26 cellular contexts compared by ENCODE assay signal in genomic region chr12:77382096-77382742, GRCh38.
DNase-seq lines count a peak whose midpoint lies in the region; ATAC-seq and TF ChIP-seq lines count a peak whose summit lies in the region.
"Had no signal": no experiment of that assay in that cellular context is flagged by ENCODE, and none has a peak within 500 bp of the region (broad histone marks: within the 10 kb centered on the region; RNA-seq: fewer than 3 reads in every experiment).

No MANE protein-coding gene starts in this region.

- H3K9me2 ChIP-seq in GM23248 (ENCODE audit: insufficient read depth): no peaks in the 10 kb centered on the region
- H3K9me2 ChIP-seq: SK-N-SH had no signal

- H3F3A ChIP-seq in GM23248 (ENCODE audit: insufficient read depth): peaks cover 8% of the 10 kb centered on the region; the same call in 1 of the 2 replicates

- DNase-seq in GM23248 (peak; percentile 68), MV-4-11 (lab: John Stamatoyannopoulos, UW) (peak; percentile 10), cardiac fibroblast (ENCODE audit: low read depth in 2 of 2) (peak; percentile 21 to 34), left lobe of liver (ENCODE audit: low spot score) (no peak), AG08396 (ENCODE audit: low spot score) (no peak)
- DNase-seq in activated T-cell treated with anti-CD3 and anti-CD28 coated beads, Interleukin-2, amount 50 U/mL, for 48 hours: no peak
- DNase-seq: ACHN; activated CD8-positive, alpha-beta T cell treated with anti-CD3 and anti-CD28 coated beads, Interleukin-2, amount 10 ng/mL, durations not matched to agents 7 days and 5 days; activated effector memory CD4-positive, alpha-beta T cell treated with Interleukin-2 at 50 U/mL for 16 hours; C1 segment of cervical spinal cord; cerebellar nuclear complex; DMS79; dorsolateral prefrontal cortex; GF-D8; IMR-90; NCI-H1105 treated with DMSO at 0.1 percent for 48 hours; NCI-H1930; NCI-H446 treated with DMSO at 0.1 percent for 48 hours; NCI-H82; OCI-M1; SK-N-SH; spleen; T-helper 17 cell; transverse colon had no signal

- H2AFZ ChIP-seq in GM23248: no peak overlapping the region

- TF ChIP-seq CTCF in cardiac fibroblast (IDR thresholded peaks at IDR 0.05; ENCODE audit: low read depth, low read length) (no peak), gastroesophageal sphincter (IDR thresholded peaks at IDR 0.05) (no peak)

- no peaks in the 10 kb centered on the region for H3K9me3 ChIP-seq in GM23248 (ENCODE audit: low read depth)
- H3K9me3 ChIP-seq in gastroesophageal sphincter: no peaks in the 10 kb centered on the region
- H3K9me3 ChIP-seq: right atrium auricular region, SK-N-SH, spleen, transverse colon had no signal

- H3K4me1 ChIP-seq in GM23248 (ENCODE audit: insufficient read depth): peaks cover 10% of the 10 kb centered on the region
- no peaks in the 10 kb centered on the region for H3K4me1 ChIP-seq in gastroesophageal sphincter
- H3K4me1 ChIP-seq: right atrium auricular region, transverse colon had no signal

- H3K4me2 ChIP-seq in GM23248 (ENCODE audit: unreplicated experiment): no peak overlapping the region
- H3K4me2 ChIP-seq: SK-N-SH had no signal

- TF ChIP-seq EP300 in gastroesophageal sphincter (IDR thresholded peaks at IDR 0.05): no peak

- ATAC-seq in gastroesophageal sphincter: peak; percentile 25
- no peak for ATAC-seq in left lobe of liver
- ATAC-seq: activated CD8-positive, alpha-beta T cell treated with anti-CD3 and anti-CD28 coated beads, Interleukin-2, amount 10 ng/mL, durations not matched to agents 7 days and 5 days; T-helper 17 cell had no signal

- no peak overlapping the region for H3K9ac ChIP-seq in GM23248
- H3K9ac ChIP-seq: SK-N-SH had no signal

- 72 to 80% methylated on average over 5 of the region's 5 CpGs for WGBS in GM23248 (ENCODE audit: low coverage in 1 of 2, low lambda C conversion rate in 2 of 2, missing lambda C conversion rate in 2 of 2), 2 experiments
- WGBS in gastroesophageal sphincter (ENCODE audit: low coverage in 1 of 2), 2 donors: 83 to 96% methylated on average over 5 of the region's 5 CpGs

- H3K27me3 ChIP-seq in GM23248 (replicated peaks; ENCODE audit: insufficient read depth): no peaks in the 10 kb centered on the region
- H3K27me3 ChIP-seq in gastroesophageal sphincter: no peaks in the 10 kb centered on the region
- H3K27me3 ChIP-seq: dorsolateral prefrontal cortex, right atrium auricular region, spleen, transverse colon had no signal

- H3K4me3 ChIP-seq in GM23248 (no peak overlapping the region), cardiac fibroblast (replicated peaks in 1 of 2; ENCODE audit: low read depth in 2 of 2, low read length in 2 of 2) (no peak overlapping the region), gastroesophageal sphincter (no peak overlapping the region)
- H3K4me3 ChIP-seq: dorsolateral prefrontal cortex, right atrium auricular region, spleen, transverse colon had no signal

- H3K79me2 ChIP-seq in GM23248 (ENCODE audit: insufficient read depth): no peaks in the 10 kb centered on the region

- in situ Hi-C loops in GM23248 (cut with MboI): no loop called here

- no peaks in the 10 kb centered on the region for H3K36me3 ChIP-seq in GM23248 (ENCODE audit: low read depth)
- no peaks in the 10 kb centered on the region for H3K36me3 ChIP-seq in gastroesophageal sphincter
- H3K36me3 ChIP-seq: right atrium auricular region, spleen, transverse colon had no signal

- TF ChIP-seq POLR2A in gastroesophageal sphincter (IDR thresholded peaks at IDR 0.05): no peak

- no peaks in the 10 kb centered on the region for H4K20me1 ChIP-seq in GM23248 (ENCODE audit: insufficient read depth)

- H3K27ac ChIP-seq in GM23248: no peak overlapping the region
- no peak overlapping the region for H3K27ac ChIP-seq in gastroesophageal sphincter
- H3K27ac ChIP-seq: dorsolateral prefrontal cortex, right atrium auricular region, transverse colon had no signal

Comparison
In these comparisons a context has a peak if more than half of its experiments do, and no peak if none do; other contexts are left out.
1. DNase-seq: peak in GM23248 (single experiment), MV-4-11 (single experiment) and cardiac fibroblast (2 of 2); none in activated T-cell treated with anti-CD3 and anti-CD28 coated beads, Interleukin-2, amount 50 U/mL, for 48 hours (0 of 2), left lobe of liver (single experiment) and AG08396 (single experiment).